Comparison of ENCODE assay signal across 34 cellular contexts in the genomic region with DNA sequence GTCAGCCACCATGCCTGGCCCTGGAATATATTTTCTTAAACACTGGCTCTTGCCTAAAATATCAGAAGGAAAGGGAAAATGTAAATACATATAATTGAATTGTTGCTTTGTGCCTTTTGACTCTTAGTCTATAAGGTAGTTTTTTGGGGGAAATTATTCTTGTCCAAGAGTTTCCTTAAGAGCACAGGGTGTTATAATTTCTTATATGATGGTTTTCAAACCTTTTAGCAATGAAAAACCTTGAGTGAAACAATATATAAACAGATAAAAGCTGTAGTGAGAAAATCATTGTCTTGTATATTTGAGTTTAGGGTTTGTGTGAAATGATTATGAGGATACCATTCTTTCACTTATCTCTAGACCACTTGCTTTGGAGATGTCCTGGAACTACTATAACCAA.
"Had no signal": no experiment of that assay in that cellular context is flagged by ENCODE, and none has a peak within 500 bp of the region (broad histone marks: within the 10 kb centered on the region; RNA-seq: fewer than 3 reads in every experiment).

No MANE protein-coding gene starts in this region.

- H3K9me3 Mint-ChIP-seq: activated B cell treated with CpG ODN at 0.5 μM for 24 hours; activated CD4-positive, alpha-beta memory T cell treated with anti-CD3 and anti-CD28 coated beads for 36 hours; activated CD4-positive, alpha-beta T cell treated with anti-CD3 and anti-CD28 coated beads, Interleukin-2, amount 10 ng/mL, durations not matched to agents 24 days and 14 days; activated CD8-positive, alpha-beta T cell treated with anti-CD3 and anti-CD28 coated beads for 36 hours; activated naive CD4-positive, alpha-beta T cell treated with anti-CD3 and anti-CD28 coated beads, Interleukin-2, amount 10 ng/mL, durations not matched to agents 7 days and 5 days; activated naive CD4-positive, alpha-beta T cell treated with anti-CD3 and anti-CD28 coated beads, Interleukin-2, amount 50 U/mL, for 24 hours; activated naive CD8-positive, alpha-beta T cell treated with anti-CD3 and anti-CD28 coated beads for 36 hours; activated T-helper 1 cell treated with anti-CD3 and anti-CD28 coated beads, Interleukin-12 subunit alpha, Interleukin-12 subunit beta, Interleukin-2, Interleukin-4 antibody, amounts not matched to agents 30 ng/mL and 10 ng/mL and 1 ng/mL, durations not matched to agents 14 hours and 24 hours and 36 hours; activated T-helper 17 cell treated with anti-CD3 and anti-CD28 coated beads, Interleukin-2, amount 50 U/mL, for 72 hours; central memory CD8-positive, alpha-beta T cell; T-cell; T-helper 2 cell treated with Interferon-gamma antibody and Interleukin-4, amounts not matched to agents 5 μg/mL and 100 μg/mL, for 36 hours had no signal

- H3K27ac Mint-ChIP-seq: activated B cell treated with CpG ODN at 0.5 μM for 24 hours; activated CD4-positive, alpha-beta memory T cell treated with anti-CD3 and anti-CD28 coated beads for 36 hours; activated CD4-positive, alpha-beta T cell treated with anti-CD3 and anti-CD28 coated beads, Interleukin-2, amount 10 ng/mL, durations not matched to agents 24 days and 14 days; activated CD8-positive, alpha-beta T cell treated with anti-CD3 and anti-CD28 coated beads for 36 hours; activated naive CD4-positive, alpha-beta T cell treated with anti-CD3 and anti-CD28 coated beads, Interleukin-2, amount 10 ng/mL, durations not matched to agents 7 days and 5 days; activated naive CD4-positive, alpha-beta T cell treated with anti-CD3 and anti-CD28 coated beads, Interleukin-2, amount 50 U/mL, for 24 hours; activated naive CD8-positive, alpha-beta T cell treated with anti-CD3 and anti-CD28 coated beads for 36 hours; activated T-helper 1 cell treated with anti-CD3 and anti-CD28 coated beads, Interleukin-12 subunit alpha, Interleukin-12 subunit beta, Interleukin-2, Interleukin-4 antibody, amounts not matched to agents 30 ng/mL and 10 ng/mL and 1 ng/mL, durations not matched to agents 14 hours and 24 hours and 36 hours; activated T-helper 17 cell treated with anti-CD3 and anti-CD28 coated beads, Interleukin-2, amount 50 U/mL, for 72 hours; T-cell; T-helper 2 cell treated with Interferon-gamma antibody and Interleukin-4, amounts not matched to agents 5 μg/mL and 100 μg/mL, for 36 hours had no signal

- DNase-seq: activated B cell treated with CpG ODN at 0.5 μM for 24 hours; activated CD4-positive, alpha-beta memory T cell treated with anti-CD3 and anti-CD28 coated beads for 36 hours; activated CD4-positive, alpha-beta T cell treated with anti-CD3 and anti-CD28 coated beads for 4 hours; activated CD4-positive, alpha-beta T cell treated with anti-CD3 and anti-CD28 coated beads, Interleukin-2, amount 10 ng/mL, durations not matched to agents 24 days and 14 days; activated CD4-positive, alpha-beta T cell treated with anti-CD3 and anti-CD28 coated beads, Interleukin-2, amount 50 U/mL, for 1 hour; activated CD4-positive, alpha-beta T cell treated with anti-CD3 and anti-CD28 coated beads, Interleukin-2, amount 50 U/mL, for 4 hours; activated CD4-positive, CD25-positive, alpha-beta regulatory T cell treated with anti-CD3 and anti-CD28 coated beads, Interleukin-2, amount 50 U/mL, for 72 hours; activated CD8-positive, alpha-beta memory T cell treated with anti-CD3 and anti-CD28 coated beads, Interleukin-2, amount 50 U/mL, for 4 hours; activated CD8-positive, alpha-beta T cell treated with anti-CD3 and anti-CD28 coated beads for 36 hours; activated effector memory CD4-positive, alpha-beta T cell treated with anti-CD3 and anti-CD28 coated beads, Interleukin-2, amount 50 U/mL, for 16 hours; activated gamma-delta T cell treated with Interleukin-2 at 50 U/mL for 16 hours; activated naive CD4-positive, alpha-beta T cell; activated naive CD4-positive, alpha-beta T cell treated with anti-CD3 and anti-CD28 coated beads, Interleukin-2, amount 10 ng/mL, durations not matched to agents 7 days and 5 days; activated naive CD8-positive, alpha-beta T cell treated with anti-CD3 and anti-CD28 coated beads for 36 hours; activated T-cell treated with anti-CD3 and anti-CD28 coated beads for 4 hours; activated T-cell treated with anti-CD3 and anti-CD28 coated beads, Interleukin-2, amount 50 U/mL, for 1 hour; activated T-cell treated with anti-CD3 and anti-CD28 coated beads, Interleukin-2, amount 50 U/mL, for 48 hours; adrenal gland; amniotic stem cell; aorta; body of pancreas; brain microvascular endothelial cell; caudate nucleus; cerebellar nuclear complex; T-cell; T-helper 2 cell; T-helper 9 cell had no signal

- H3K27me3 ChIP-seq: adrenal gland, body of pancreas, brain microvascular endothelial cell, breast epithelium had no signal

- H3K27ac ChIP-seq: adrenal gland, body of pancreas, brain microvascular endothelial cell, breast epithelium, VCaP had no signal

- H3K4me1 Mint-ChIP-seq: activated B cell treated with CpG ODN at 0.5 μM for 24 hours; activated CD4-positive, alpha-beta T cell treated with anti-CD3 and anti-CD28 coated beads, Interleukin-2, amount 10 ng/mL, durations not matched to agents 24 days and 14 days; activated naive CD4-positive, alpha-beta T cell treated with anti-CD3 and anti-CD28 coated beads, Interleukin-2, amount 10 ng/mL, durations not matched to agents 7 days and 5 days; activated naive CD4-positive, alpha-beta T cell treated with anti-CD3 and anti-CD28 coated beads, Interleukin-2, amount 50 U/mL, for 24 hours; activated naive CD8-positive, alpha-beta T cell treated with anti-CD3 and anti-CD28 coated beads for 36 hours; activated T-helper 17 cell treated with anti-CD3 and anti-CD28 coated beads, Interleukin-2, amount 50 U/mL, for 72 hours; central memory CD8-positive, alpha-beta T cell; T-cell had no signal

- H3K9me3 ChIP-seq: adrenal gland, body of pancreas, breast epithelium had no signal

- H3K27me3 Mint-ChIP-seq: activated B cell treated with CpG ODN at 0.5 μM for 24 hours; activated CD4-positive, alpha-beta memory T cell treated with anti-CD3 and anti-CD28 coated beads for 36 hours; activated CD4-positive, alpha-beta T cell treated with anti-CD3 and anti-CD28 coated beads, Interleukin-2, amount 10 ng/mL, durations not matched to agents 24 days and 14 days; activated CD8-positive, alpha-beta T cell treated with anti-CD3 and anti-CD28 coated beads for 36 hours; activated naive CD4-positive, alpha-beta T cell treated with anti-CD3 and anti-CD28 coated beads, Interleukin-2, amount 10 ng/mL, durations not matched to agents 7 days and 5 days; activated naive CD4-positive, alpha-beta T cell treated with anti-CD3 and anti-CD28 coated beads, Interleukin-2, amount 50 U/mL, for 24 hours; activated naive CD8-positive, alpha-beta T cell treated with anti-CD3 and anti-CD28 coated beads for 36 hours; activated T-helper 17 cell treated with anti-CD3 and anti-CD28 coated beads, Interleukin-2, amount 50 U/mL, for 72 hours; central memory CD8-positive, alpha-beta T cell; T-cell had no signal

- H3K4me1 ChIP-seq: breast epithelium had no signal

- H3K36me3 ChIP-seq: breast epithelium had no signal

- ATAC-seq: activated CD8-positive, alpha-beta T cell treated with anti-CD3 and anti-CD28 coated beads for 36 hours; activated T-helper 17 cell treated with anti-CD3 and anti-CD28 coated beads, Interleukin-2, amount 50 U/mL, for 72 hours; body of pancreas; T-cell had no signal

- H3K4me3 ChIP-seq: adrenal gland, body of pancreas, breast epithelium had no signal

- H3K4me3 Mint-ChIP-seq: activated B cell treated with CpG ODN at 0.5 μM for 24 hours; activated CD4-positive, alpha-beta memory T cell treated with anti-CD3 and anti-CD28 coated beads for 36 hours; activated CD4-positive, alpha-beta T cell treated with anti-CD3 and anti-CD28 coated beads, Interleukin-2, amount 10 ng/mL, durations not matched to agents 24 days and 14 days; activated CD8-positive, alpha-beta T cell treated with anti-CD3 and anti-CD28 coated beads for 36 hours; activated naive CD4-positive, alpha-beta T cell treated with anti-CD3 and anti-CD28 coated beads, Interleukin-2, amount 10 ng/mL, durations not matched to agents 7 days and 5 days; activated naive CD4-positive, alpha-beta T cell treated with anti-CD3 and anti-CD28 coated beads, Interleukin-2, amount 50 U/mL, for 24 hours; activated naive CD8-positive, alpha-beta T cell treated with anti-CD3 and anti-CD28 coated beads for 36 hours; activated T-helper 1 cell treated with anti-CD3 and anti-CD28 coated beads, Interleukin-12 subunit alpha, Interleukin-12 subunit beta, Interleukin-2, Interleukin-4 antibody, amounts not matched to agents 30 ng/mL and 10 ng/mL and 1 ng/mL, durations not matched to agents 14 hours and 24 hours and 36 hours; activated T-helper 17 cell treated with anti-CD3 and anti-CD28 coated beads, Interleukin-2, amount 50 U/mL, for 72 hours; central memory CD8-positive, alpha-beta T cell; T-cell; T-helper 2 cell treated with Interferon-gamma antibody and Interleukin-4, amounts not matched to agents 5 μg/mL and 100 μg/mL, for 36 hours had no signal
